In genomic region chr1:88982055-88982454, GRCh38 we compare ENCODE assay signal across 2 cellular contexts.
TF ChIP-seq lines count a peak whose summit lies in the region.

No MANE protein-coding gene starts in this region.

TF ChIP-seq in SK-N-SH, 30 proteins besides CTCF, POLR2A, EP300 and RAD21 (continued from another document):
- TF ChIP-seq, protein P1, sequence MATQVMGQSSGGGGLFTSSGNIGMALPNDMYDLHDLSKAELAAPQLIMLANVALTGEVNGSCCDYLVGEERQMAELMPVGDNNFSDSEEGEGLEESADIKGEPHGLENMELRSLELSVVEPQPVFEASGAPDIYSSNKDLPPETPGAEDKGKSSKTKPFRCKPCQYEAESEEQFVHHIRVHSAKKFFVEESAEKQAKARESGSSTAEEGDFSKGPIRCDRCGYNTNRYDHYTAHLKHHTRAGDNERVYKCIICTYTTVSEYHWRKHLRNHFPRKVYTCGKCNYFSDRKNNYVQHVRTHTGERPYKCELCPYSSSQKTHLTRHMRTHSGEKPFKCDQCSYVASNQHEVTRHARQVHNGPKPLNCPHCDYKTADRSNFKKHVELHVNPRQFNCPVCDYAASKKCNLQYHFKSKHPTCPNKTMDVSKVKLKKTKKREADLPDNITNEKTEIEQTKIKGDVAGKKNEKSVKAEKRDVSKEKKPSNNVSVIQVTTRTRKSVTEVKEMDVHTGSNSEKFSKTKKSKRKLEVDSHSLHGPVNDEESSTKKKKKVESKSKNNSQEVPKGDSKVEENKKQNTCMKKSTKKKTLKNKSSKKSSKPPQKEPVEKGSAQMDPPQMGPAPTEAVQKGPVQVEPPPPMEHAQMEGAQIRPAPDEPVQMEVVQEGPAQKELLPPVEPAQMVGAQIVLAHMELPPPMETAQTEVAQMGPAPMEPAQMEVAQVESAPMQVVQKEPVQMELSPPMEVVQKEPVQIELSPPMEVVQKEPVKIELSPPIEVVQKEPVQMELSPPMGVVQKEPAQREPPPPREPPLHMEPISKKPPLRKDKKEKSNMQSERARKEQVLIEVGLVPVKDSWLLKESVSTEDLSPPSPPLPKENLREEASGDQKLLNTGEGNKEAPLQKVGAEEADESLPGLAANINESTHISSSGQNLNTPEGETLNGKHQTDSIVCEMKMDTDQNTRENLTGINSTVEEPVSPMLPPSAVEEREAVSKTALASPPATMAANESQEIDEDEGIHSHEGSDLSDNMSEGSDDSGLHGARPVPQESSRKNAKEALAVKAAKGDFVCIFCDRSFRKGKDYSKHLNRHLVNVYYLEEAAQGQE (IDR thresholded peaks at IDR 0.05; ENCODE audit: low read depth, low read length) = no peak
- TF ChIP-seq FOXM1 (IDR thresholded peaks at IDR 0.05; ENCODE audit: low read depth) = no peak
- TF ChIP-seq, protein P2, sequence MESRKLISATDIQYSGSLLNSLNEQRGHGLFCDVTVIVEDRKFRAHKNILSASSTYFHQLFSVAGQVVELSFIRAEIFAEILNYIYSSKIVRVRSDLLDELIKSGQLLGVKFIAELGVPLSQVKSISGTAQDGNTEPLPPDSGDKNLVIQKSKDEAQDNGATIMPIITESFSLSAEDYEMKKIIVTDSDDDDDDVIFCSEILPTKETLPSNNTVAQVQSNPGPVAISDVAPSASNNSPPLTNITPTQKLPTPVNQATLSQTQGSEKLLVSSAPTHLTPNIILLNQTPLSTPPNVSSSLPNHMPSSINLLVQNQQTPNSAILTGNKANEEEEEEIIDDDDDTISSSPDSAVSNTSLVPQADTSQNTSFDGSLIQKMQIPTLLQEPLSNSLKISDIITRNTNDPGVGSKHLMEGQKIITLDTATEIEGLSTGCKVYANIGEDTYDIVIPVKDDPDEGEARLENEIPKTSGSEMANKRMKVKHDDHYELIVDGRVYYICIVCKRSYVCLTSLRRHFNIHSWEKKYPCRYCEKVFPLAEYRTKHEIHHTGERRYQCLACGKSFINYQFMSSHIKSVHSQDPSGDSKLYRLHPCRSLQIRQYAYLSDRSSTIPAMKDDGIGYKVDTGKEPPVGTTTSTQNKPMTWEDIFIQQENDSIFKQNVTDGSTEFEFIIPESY (IDR thresholded peaks at IDR 0.05; ENCODE audit: borderline replicate concordance, low read depth) = no peak
- no peak for TF ChIP-seq MEF2A (IDR thresholded peaks at IDR 0.05; ENCODE audit: borderline replicate concordance, low read depth)
- no peak for TF ChIP-seq USF1 (IDR thresholded peaks at IDR 0.05; ENCODE audit: borderline replicate concordance, low read depth)
- no peak for TF ChIP-seq RFX5 (IDR thresholded peaks at IDR 0.05; ENCODE audit: low read length)
- TF ChIP-seq TEAD4 (IDR thresholded peaks at IDR 0.05; ENCODE audit: borderline replicate concordance, insufficient read depth) = no peak
- no peak for TF ChIP-seq USF2 (IDR thresholded peaks at IDR 0.05; ENCODE audit: borderline replicate concordance, low read depth, low read length)
- no peak for TF ChIP-seq ELF1 (IDR thresholded peaks at IDR 0.05)
- TF ChIP-seq, protein P3, sequence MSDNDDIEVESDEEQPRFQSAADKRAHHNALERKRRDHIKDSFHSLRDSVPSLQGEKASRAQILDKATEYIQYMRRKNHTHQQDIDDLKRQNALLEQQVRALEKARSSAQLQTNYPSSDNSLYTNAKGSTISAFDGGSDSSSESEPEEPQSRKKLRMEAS (IDR thresholded peaks at IDR 0.05; ENCODE audit: low read depth) = no peak
- no peak for TF ChIP-seq YY1 (IDR thresholded peaks at IDR 0.05; ENCODE audit: low read depth)
- TF ChIP-seq NRF1 (IDR thresholded peaks at IDR 0.05; ENCODE audit: low read depth, low read length) = no peak
- TF ChIP-seq POLR2AphosphoS5 (IDR thresholded peaks at IDR 0.05; ENCODE audit: low read depth, low read length) = no peak
- no peak for TF ChIP-seq RXRA (IDR thresholded peaks at IDR 0.05; ENCODE audit: borderline replicate concordance, low read depth)
- TF ChIP-seq EZH2phosphoT487 (IDR thresholded peaks at IDR 0.05; ENCODE audit: borderline replicate concordance, low read depth) = no peak
- TF ChIP-seq TCF12 (IDR thresholded peaks at IDR 0.05) = no peak
- no peak for TF ChIP-seq SMC3 (IDR thresholded peaks at IDR 0.05; ENCODE audit: low read depth, low read length)
- no peak for TF ChIP-seq SIN3A (IDR thresholded peaks at IDR 0.05; ENCODE audit: borderline replicate concordance, low read depth, low read length)
TF ChIP-seq in SK-N-SH: peak in this region for 0.

TF ChIP-seq in SK-N-SH treated with all-trans-retinoic acid at 6 μM for 48 hours, 23 proteins besides CTCF, POLR2A, EP300 and RAD21 (continued from another document):
- TF ChIP-seq, protein P4, sequence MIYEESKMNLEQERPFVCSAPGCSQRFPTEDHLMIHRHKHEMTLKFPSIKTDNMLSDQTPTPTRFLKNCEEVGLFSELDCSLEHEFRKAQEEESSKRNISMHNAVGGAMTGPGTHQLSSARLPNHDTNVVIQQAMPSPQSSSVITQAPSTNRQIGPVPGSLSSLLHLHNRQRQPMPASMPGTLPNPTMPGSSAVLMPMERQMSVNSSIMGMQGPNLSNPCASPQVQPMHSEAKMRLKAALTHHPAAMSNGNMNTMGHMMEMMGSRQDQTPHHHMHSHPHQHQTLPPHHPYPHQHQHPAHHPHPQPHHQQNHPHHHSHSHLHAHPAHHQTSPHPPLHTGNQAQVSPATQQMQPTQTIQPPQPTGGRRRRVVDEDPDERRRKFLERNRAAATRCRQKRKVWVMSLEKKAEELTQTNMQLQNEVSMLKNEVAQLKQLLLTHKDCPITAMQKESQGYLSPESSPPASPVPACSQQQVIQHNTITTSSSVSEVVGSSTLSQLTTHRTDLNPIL (CRISPR knock-in tag; IDR thresholded peaks at IDR 0.05; ENCODE audit: low read depth) = no peak
- no peak for TF ChIP-seq ZNF70 (CRISPR knock-in tag; IDR thresholded peaks at IDR 0.05)
- TF ChIP-seq GLIS3 (CRISPR knock-in tag; IDR thresholded peaks at IDR 0.05) = no peak
- TF ChIP-seq, protein P5, sequence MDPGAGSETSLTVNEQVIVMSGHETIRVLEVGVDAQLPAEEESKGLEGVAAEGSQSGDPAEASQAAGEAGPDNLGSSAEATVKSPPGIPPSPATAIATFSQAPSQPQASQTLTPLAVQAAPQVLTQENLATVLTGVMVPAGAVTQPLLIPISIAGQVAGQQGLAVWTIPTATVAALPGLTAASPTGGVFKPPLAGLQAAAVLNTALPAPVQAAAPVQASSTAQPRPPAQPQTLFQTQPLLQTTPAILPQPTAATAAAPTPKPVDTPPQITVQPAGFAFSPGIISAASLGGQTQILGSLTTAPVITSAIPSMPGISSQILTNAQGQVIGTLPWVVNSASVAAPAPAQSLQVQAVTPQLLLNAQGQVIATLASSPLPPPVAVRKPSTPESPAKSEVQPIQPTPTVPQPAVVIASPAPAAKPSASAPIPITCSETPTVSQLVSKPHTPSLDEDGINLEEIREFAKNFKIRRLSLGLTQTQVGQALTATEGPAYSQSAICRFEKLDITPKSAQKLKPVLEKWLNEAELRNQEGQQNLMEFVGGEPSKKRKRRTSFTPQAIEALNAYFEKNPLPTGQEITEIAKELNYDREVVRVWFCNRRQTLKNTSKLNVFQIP (CRISPR knock-in tag; IDR thresholded peaks at IDR 0.05; ENCODE audit: borderline replicate concordance, low read depth) = no peak
- no peak for TF ChIP-seq PATZ1 (CRISPR knock-in tag; IDR thresholded peaks at IDR 0.05; ENCODE audit: borderline replicate concordance)
- TF ChIP-seq ARNTL (CRISPR knock-in tag; IDR thresholded peaks at IDR 0.05; ENCODE audit: borderline replicate concordance, low read depth) = no peak
- no peak for TF ChIP-seq ZFP3 (CRISPR knock-in tag; IDR thresholded peaks at IDR 0.05)
- no peak for TF ChIP-seq BACH2 (CRISPR knock-in tag; IDR thresholded peaks at IDR 0.05; ENCODE audit: borderline replicate concordance)
- no peak for TF ChIP-seq ZFP30 (CRISPR knock-in tag; IDR thresholded peaks at IDR 0.05)
- TF ChIP-seq PPARA (CRISPR knock-in tag; IDR thresholded peaks at IDR 0.05; ENCODE audit: borderline replicate concordance) = no peak
- TF ChIP-seq ZNF565 (CRISPR knock-in tag; conservative IDR thresholded peaks at IDR 0.05; ENCODE audit: low read depth) = no peak
- no peak for TF ChIP-seq ISL1 (CRISPR knock-in tag; IDR thresholded peaks at IDR 0.05)
- TF ChIP-seq SNAI2 (CRISPR knock-in tag; IDR thresholded peaks at IDR 0.05) = no peak
- TF ChIP-seq TOX (CRISPR knock-in tag; IDR thresholded peaks at IDR 0.05; ENCODE audit: borderline replicate concordance) = no peak
- TF ChIP-seq ESRRG (CRISPR knock-in tag; IDR thresholded peaks at IDR 0.05) = no peak
